Comparison of ENCODE assay signal across 16 cellular contexts in genomic region chr10:102672822-102673200, GRCh38. TPM values are rescaled to one million over a fixed set of nuclear protein-coding genes. Genes with fewer than 3 reads are reported as not detected.
A peak's percentile ranks its signal among the peaks of the same experiment; 100 is the strongest.
DNase-seq lines count a peak whose midpoint lies in the region; ATAC-seq and TF ChIP-seq lines count a peak whose summit lies in the region.
"Had no signal": no experiment of that assay in that cellular context is flagged by ENCODE, and none has a peak within 500 bp of the region (broad histone marks: within the 10 kb centered on the region; RNA-seq: fewer than 3 reads in every experiment).

No MANE protein-coding gene starts in this region.

- H2BK15ac ChIP-seq in IMR-90 (ENCODE audit: low read depth, low read length): no peak overlapping the region; the same call in 2 of the 3 replicates

- DNase-seq in activated CD8-positive, alpha-beta T cell treated with anti-CD3 and anti-CD28 coated beads, Interleukin-2, amount 10 ng/mL, durations not matched to agents 7 days and 5 days: no peak
- DNase-seq in activated CD8-positive, alpha-beta T cell treated with anti-CD3 and anti-CD28 coated beads for 36 hours: no peak
- DNase-seq in IMR-90: no peak
- no peak for DNase-seq in glutamatergic neuron
- peak; percentile 27 for DNase-seq in retina
- no peak for DNase-seq in GDM1 (lab: John Stamatoyannopoulos, UW)
- DNase-seq in NCI-H748 (lab: John Stamatoyannopoulos, UW; ENCODE audit: unreplicated experiment): no peak
- DNase-seq: activated CD4-positive, alpha-beta T cell treated with anti-CD3 and anti-CD28 coated beads, Interleukin-2, amount 50 U/mL, for 1 hour; CD8-positive, alpha-beta memory T cell; esophagus squamous epithelium; islet precursor cell; mucosa of descending colon; NCI-H2029; NCI-H526 had no signal

- H3K9me3 Mint-ChIP-seq in activated CD8-positive, alpha-beta T cell treated with anti-CD3 and anti-CD28 coated beads, Interleukin-2, amount 10 ng/mL, durations not matched to agents 7 days and 5 days (ENCODE audit: insufficient read depth): no peaks in the 10 kb centered on the region
- H3K9me3 Mint-ChIP-seq in activated CD8-positive, alpha-beta T cell treated with anti-CD3 and anti-CD28 coated beads for 36 hours: no peaks in the 10 kb centered on the region
- H3K9me3 Mint-ChIP-seq in glutamatergic neuron (ENCODE audit: unreplicated experiment): peaks cover 8% of the 10 kb centered on the region
- H3K9me3 Mint-ChIP-seq: CD8-positive, alpha-beta memory T cell; stimulated activated memory B cell treated with anti-CD40 and anti-IgM and Interleukin-4, amounts not matched to agents 10 μg/mL and 1 μg/mL and 100 μg/mL, for 72 hours had no signal

- peaks cover 18% of the 10 kb centered on the region for H3K9me1 ChIP-seq in IMR-90 (ENCODE audit: insufficient read depth, low read length)

- no CpG with 5 or more reads among the region's 1 CpG for WGBS in IMR-90 (ENCODE audit: extremely low coverage in 2 of 2, insufficient read length in 1 of 2), 2 experiments

- no peak overlapping the region for H3K23ac ChIP-seq in IMR-90 (ENCODE audit: low read depth, low read length)

- H2AFZ ChIP-seq in IMR-90 (replicated peaks; ENCODE audit: low read length, poor library complexity): no peak overlapping the region

- H4K5ac ChIP-seq in IMR-90 (ENCODE audit: low read depth, low read length): no peak overlapping the region

- peaks cover 5% of the 10 kb centered on the region for H3K36me3 Mint-ChIP-seq in activated CD8-positive, alpha-beta T cell treated with anti-CD3 and anti-CD28 coated beads, Interleukin-2, amount 10 ng/mL, durations not matched to agents 7 days and 5 days (ENCODE audit: low read depth)
- H3K36me3 Mint-ChIP-seq in activated CD8-positive, alpha-beta T cell treated with anti-CD3 and anti-CD28 coated beads for 36 hours (ENCODE audit: low read depth): no peaks in the 10 kb centered on the region
- H3K36me3 Mint-ChIP-seq in glutamatergic neuron (ENCODE audit: unreplicated experiment): no peaks in the 10 kb centered on the region
- H3K36me3 Mint-ChIP-seq: CD8-positive, alpha-beta memory T cell; stimulated activated memory B cell treated with anti-CD40 and anti-IgM and Interleukin-4, amounts not matched to agents 10 μg/mL and 1 μg/mL and 100 μg/mL, for 72 hours had no signal

- no peak for TF ChIP-seq RAD21 in IMR-90 (IDR thresholded peaks at IDR 0.05; ENCODE audit: low read length)

- intact Hi-C loops in activated CD8-positive, alpha-beta T cell treated with anti-CD3 and anti-CD28 coated beads for 36 hours (cut with micrococcal nuclease): no loop called here
- intact Hi-C loops in IMR-90 (cut with micrococcal nuclease): no loop called here

- no peak for TF ChIP-seq CTCF in activated CD8-positive, alpha-beta T cell treated with anti-CD3 and anti-CD28 coated beads for 36 hours (IDR thresholded peaks at IDR 0.05)
- no peak for TF ChIP-seq CTCF in IMR-90 (conservative IDR thresholded peaks at IDR 0.05; ENCODE audit: low read depth, low read length)
- TF ChIP-seq CTCF in glutamatergic neuron (IDR thresholded peaks at IDR 0.05; ENCODE audit: partially characterized antibody, unreplicated experiment): no peak

- H3K36me3 ChIP-seq in IMR-90 (ENCODE audit: control insufficient read depth, insufficient read depth, low read length): no peaks in the 10 kb centered on the region
- H3K36me3 ChIP-seq: esophagus squamous epithelium had no signal

- no peak overlapping the region for H2AK5ac ChIP-seq in IMR-90 (ENCODE audit: low read depth, low read length)

- H4K91ac ChIP-seq in IMR-90 (ENCODE audit: insufficient read depth, low read depth, low read length): no peak overlapping the region

- no peak overlapping the region for H2BK120ac ChIP-seq in IMR-90 (ENCODE audit: low read depth, low read length)

- H3K27me3 Mint-ChIP-seq in activated CD8-positive, alpha-beta T cell treated with anti-CD3 and anti-CD28 coated beads, Interleukin-2, amount 10 ng/mL, durations not matched to agents 7 days and 5 days (ENCODE audit: low read depth): no peaks in the 10 kb centered on the region
- no peaks in the 10 kb centered on the region for H3K27me3 Mint-ChIP-seq in activated CD8-positive, alpha-beta T cell treated with anti-CD3 and anti-CD28 coated beads for 36 hours
- H3K27me3 Mint-ChIP-seq in glutamatergic neuron (ENCODE audit: unreplicated experiment): peaks cover 5% of the 10 kb centered on the region
- H3K27me3 Mint-ChIP-seq: CD8-positive, alpha-beta memory T cell; stimulated activated memory B cell treated with anti-CD40 and anti-IgM and Interleukin-4, amounts not matched to agents 10 μg/mL and 1 μg/mL and 100 μg/mL, for 72 hours had no signal

- H3K79me1 ChIP-seq in IMR-90 (ENCODE audit: low read depth in 1 of 2, low read length in 2 of 2): peaks cover 3 to 36% of the 10 kb centered on the region in 2 experiments; a peak in 2 of 4 replicates

- no peak for TF ChIP-seq POLR2A in IMR-90 (IDR thresholded peaks at IDR 0.05; ENCODE audit: low read depth, low read length)

- no peaks in the 10 kb centered on the region for H3K27me3 ChIP-seq in IMR-90 (ENCODE audit: control insufficient read depth, insufficient read depth, low read length)
- H3K27me3 ChIP-seq: esophagus squamous epithelium had no signal

- POLR2A ChIA-PET in activated CD8-positive, alpha-beta T cell treated with anti-CD3 and anti-CD28 coated beads, Interleukin-2, amount 10 ng/mL, durations not matched to agents 7 days and 5 days (lab: Charles Lee): interaction anchor here (0.5 to 3.3 kb wide), 4 partner anchors 12 to 178 kb away, joined by 3 to 24 read pairs (median 9); partner anchors contain the start of genes ARL3, SFXN2 and TRIM8
- POLR2A ChIA-PET in activated CD8-positive, alpha-beta T cell treated with anti-CD3 and anti-CD28 coated beads for 36 hours (lab: Charles Lee): interaction anchor here (1.5 to 4.1 kb wide), 4 partner anchors 14 to 41 kb away, joined by 5 to 25 read pairs (median 9); partner anchors contain the start of genes ARL3 and SFXN2
- POLR2A ChIA-PET in IMR-90 (lab: Charles Lee; ENCODE audit: unreplicated experiment): no interaction called here

- H3K27ac ChIP-seq in IMR-90 (ENCODE audit: insufficient read depth, low read length): no peak overlapping the region

- in situ Hi-C loops in IMR-90 (cut with MboI; ENCODE audit: low sequenced_read_pairs): no loop called here

- dilution Hi-C loops in IMR-90 (cut with HindIII; ENCODE audit: low sequenced_read_pairs, unreplicated experiment): no loop called here

- no peak overlapping the region for H3K4me3 ChIP-seq in IMR-90 (ENCODE audit: insufficient read depth, low read depth, low read length)
- H3K4me3 ChIP-seq: esophagus squamous epithelium, mucosa of descending colon had no signal

- H2BK5ac ChIP-seq in IMR-90 (ENCODE audit: low read depth, low read length, poor library complexity, severe bottlenecking): no peak overlapping the region

- no peak overlapping the region for H2BK20ac ChIP-seq in IMR-90 (ENCODE audit: low read depth, low read length)

- H3K4ac ChIP-seq in IMR-90 (ENCODE audit: low read depth, low read length): peak overlapping the region; percentile 6; the same call in 1 of the 2 replicates

- no peak overlapping the region for H3K14ac ChIP-seq in IMR-90 (replicated peaks; ENCODE audit: low read depth, low read length)

- no peak overlapping the region for H2AK9ac ChIP-seq in IMR-90 (replicated peaks; ENCODE audit: low read depth, low read length, poor library complexity)

- no peaks in the 10 kb centered on the region for H3K9me3 ChIP-seq in IMR-90 (ENCODE audit: control insufficient read depth, insufficient read depth, low read length)
- H3K9me3 ChIP-seq: esophagus squamous epithelium, mucosa of descending colon had no signal

- H4K20me1 ChIP-seq in IMR-90 (ENCODE audit: insufficient read depth, low read length): no peaks in the 10 kb centered on the region

- no peak overlapping the region for H4K8ac ChIP-seq in IMR-90 (ENCODE audit: low read depth in 2 of 2, low read length in 2 of 2)

- no peak overlapping the region for H3K56ac ChIP-seq in IMR-90 (ENCODE audit: extremely low read depth, insufficient read depth, low read length)

- H3K18ac ChIP-seq in IMR-90 (ENCODE audit: low read depth, low read length): no peak overlapping the region

- CTCF ChIA-PET in activated CD8-positive, alpha-beta T cell treated with anti-CD3 and anti-CD28 coated beads, Interleukin-2, amount 10 ng/mL, durations not matched to agents 7 days and 5 days (lab: Charles Lee): interaction anchor here (0.9 to 4.6 kb wide), 4 partner anchors 23 to 40 kb away, joined by 3 to 61 read pairs (median 16); partner anchors contain the start of genes ARL3, SFXN2 and TRIM8
- CTCF ChIA-PET in activated CD8-positive, alpha-beta T cell treated with anti-CD3 and anti-CD28 coated beads for 36 hours (lab: Charles Lee): interaction anchor here (1.8 to 5.3 kb wide), 2 partner anchors 10 to 15 kb away, joined by 5 to 73 read pairs; no protein-coding TSS in a partner anchor
- CTCF ChIA-PET in IMR-90 (lab: Yijun Ruan, JAX): no interaction called here

- ATAC-seq in activated CD8-positive, alpha-beta T cell treated with anti-CD3 and anti-CD28 coated beads, Interleukin-2, amount 10 ng/mL, durations not matched to agents 7 days and 5 days: no peak
- no peak for ATAC-seq in activated CD8-positive, alpha-beta T cell treated with anti-CD3 and anti-CD28 coated beads for 36 hours
- ATAC-seq in IMR-90 (ENCODE audit: low read depth) (no peak), GM19397 (IDR thresholded peaks at IDR 0.05; ENCODE audit: unreplicated experiment) (no peak)
- ATAC-seq: mucosa of descending colon; stimulated activated memory B cell treated with anti-CD40 and anti-IgM and Interleukin-4, amounts not matched to agents 10 μg/mL and 1 μg/mL and 100 μg/mL, for 72 hours had no signal

- H3K4me3 Mint-ChIP-seq in activated CD8-positive, alpha-beta T cell treated with anti-CD3 and anti-CD28 coated beads, Interleukin-2, amount 10 ng/mL, durations not matched to agents 7 days and 5 days: peak overlapping the region; percentile 28
- no peak overlapping the region for H3K4me3 Mint-ChIP-seq in activated CD8-positive, alpha-beta T cell treated with anti-CD3 and anti-CD28 coated beads for 36 hours
- peak overlapping the region; percentile 38 for H3K4me3 Mint-ChIP-seq in glutamatergic neuron (ENCODE audit: unreplicated experiment)
- H3K4me3 Mint-ChIP-seq: stimulated activated memory B cell treated with anti-CD40 and anti-IgM and Interleukin-4, amounts not matched to agents 10 μg/mL and 1 μg/mL and 100 μg/mL, for 72 hours had no signal

- no peak overlapping the region for H3K4me2 ChIP-seq in IMR-90 (ENCODE audit: low read depth, low read length)

- H3K4me1 ChIP-seq in IMR-90 (ENCODE audit: control insufficient read depth, insufficient read depth, low read length): peaks cover 46% of the 10 kb centered on the region

- H3K27ac Mint-ChIP-seq in activated CD8-positive, alpha-beta T cell treated with anti-CD3 and anti-CD28 coated beads, Interleukin-2, amount 10 ng/mL, durations not matched to agents 7 days and 5 days: no peak overlapping the region
- H3K27ac Mint-ChIP-seq in activated CD8-positive, alpha-beta T cell treated with anti-CD3 and anti-CD28 coated beads for 36 hours: no peak overlapping the region
- H3K27ac Mint-ChIP-seq in glutamatergic neuron (ENCODE audit: unreplicated experiment): peak overlapping the region; percentile 95

- H3K9ac ChIP-seq in IMR-90 (ENCODE audit: low read depth, low read length): no peak overlapping the region

- peaks cover 59% of the 10 kb centered on the region for H3K4me1 Mint-ChIP-seq in activated CD8-positive, alpha-beta T cell treated with anti-CD3 and anti-CD28 coated beads, Interleukin-2, amount 10 ng/mL, durations not matched to agents 7 days and 5 days (ENCODE audit: low read depth)
- peaks cover 57% of the 10 kb centered on the region for H3K4me1 Mint-ChIP-seq in activated CD8-positive, alpha-beta T cell treated with anti-CD3 and anti-CD28 coated beads for 36 hours (ENCODE audit: low read depth)
- peaks cover 66% of the 10 kb centered on the region for H3K4me1 Mint-ChIP-seq in glutamatergic neuron (ENCODE audit: low read depth, unreplicated experiment)

- BruUV-seq in IMR-90 (replicated peaks; lab: Mats Ljungman, UMichigan): no TSS peak

RNA-seq across cellular contexts. Expression of gene TRIM8, which starts 28.5 kb away (rescaled TPM):
- 10 to 100 TPM; 45.0 to 47.1 TPM for total RNA-seq in activated CD8-positive, alpha-beta T cell treated with anti-CD3 and anti-CD28 coated beads, Interleukin-2, amount 10 ng/mL, durations not matched to agents 7 days and 5 days
- total RNA-seq in activated CD8-positive, alpha-beta T cell treated with anti-CD3 and anti-CD28 coated beads for 36 hours: 10 to 100 TPM; 39.5 to 39.8 TPM
- total RNA-seq in IMR-90 (2012; rRNA removed) (25.5 and 30.0 TPM in 2 replicates), glutamatergic neuron (ENCODE audit: unreplicated experiment) (74.8 TPM)
- 124 and 126 TPM in 2 replicates for polyA plus RNA-seq in IMR-90 (2012; rRNA removed)
- 102 and 174 TPM in 2 replicates for polyA plus RNA-seq in IMR-90 (2012; cell fraction: cytosol; rRNA removed)
- polyA plus RNA-seq in IMR-90 (2012; cell fraction: nucleus; rRNA removed; ENCODE audit: low replicate concordance): 82.9 and 135 TPM in 2 replicates

RNA-seq across cellular contexts. Expression of gene ARL3, which starts 41.4 kb away (rescaled TPM):
- 1 to 10 TPM; 4.7 to 5.2 TPM for total RNA-seq in activated CD8-positive, alpha-beta T cell treated with anti-CD3 and anti-CD28 coated beads, Interleukin-2, amount 10 ng/mL, durations not matched to agents 7 days and 5 days
- total RNA-seq in activated CD8-positive, alpha-beta T cell treated with anti-CD3 and anti-CD28 coated beads for 36 hours: 1 to 10 TPM; 5.3 to 6.2 TPM
- total RNA-seq in IMR-90 (2012; rRNA removed): 5.0 and 11.7 TPM in 2 replicates
- polyA plus RNA-seq in IMR-90 (2012; rRNA removed): 12.9 and 14.3 TPM in 2 replicates
- 3.5 and 7.4 TPM in 2 replicates for polyA plus RNA-seq in IMR-90 (2012; cell fraction: cytosol; rRNA removed)
- 1.1 and 4.1 TPM in 2 replicates for polyA plus RNA-seq in IMR-90 (2012; cell fraction: nucleus; rRNA removed; ENCODE audit: low replicate concordance)
- total RNA-seq in glutamatergic neuron (ENCODE audit: unreplicated experiment): 20.3 TPM

RNA-seq across cellular contexts. Expression of gene SFXN2, which starts 41.6 kb away (rescaled TPM):
- 10 to 100 TPM; 22.2 TPM for total RNA-seq in activated CD8-positive, alpha-beta T cell treated with anti-CD3 and anti-CD28 coated beads, Interleukin-2, amount 10 ng/mL, durations not matched to agents 7 days and 5 days
- 10 to 100 TPM; 12.8 to 16.3 TPM for total RNA-seq in activated CD8-positive, alpha-beta T cell treated with anti-CD3 and anti-CD28 coated beads for 36 hours
- total RNA-seq in IMR-90 (2012; rRNA removed) (4.2 and 11.7 TPM in 2 replicates), glutamatergic neuron (ENCODE audit: unreplicated experiment) (5.4 TPM)
- 6.9 TPM in 2 replicates for polyA plus RNA-seq in IMR-90 (2012; rRNA removed)
- 4.3 and 7.5 TPM in 2 replicates for polyA plus RNA-seq in IMR-90 (2012; cell fraction: cytosol; rRNA removed)
- 11.8 and 18.9 TPM in 2 replicates for polyA plus RNA-seq in IMR-90 (2012; cell fraction: nucleus; rRNA removed; ENCODE audit: low replicate concordance)
